ENCODE assay signal across 1 cellular context in genomic region chr13:108682714-108683113, GRCh38.
TF ChIP-seq lines count a peak whose summit lies in the region.

No MANE protein-coding gene starts in this region.

TF ChIP-seq in K562, 482 proteins besides CTCF, POLR2A, EP300 and RAD21 (continued from another document):
- TF ChIP-seq, protein P1, sequence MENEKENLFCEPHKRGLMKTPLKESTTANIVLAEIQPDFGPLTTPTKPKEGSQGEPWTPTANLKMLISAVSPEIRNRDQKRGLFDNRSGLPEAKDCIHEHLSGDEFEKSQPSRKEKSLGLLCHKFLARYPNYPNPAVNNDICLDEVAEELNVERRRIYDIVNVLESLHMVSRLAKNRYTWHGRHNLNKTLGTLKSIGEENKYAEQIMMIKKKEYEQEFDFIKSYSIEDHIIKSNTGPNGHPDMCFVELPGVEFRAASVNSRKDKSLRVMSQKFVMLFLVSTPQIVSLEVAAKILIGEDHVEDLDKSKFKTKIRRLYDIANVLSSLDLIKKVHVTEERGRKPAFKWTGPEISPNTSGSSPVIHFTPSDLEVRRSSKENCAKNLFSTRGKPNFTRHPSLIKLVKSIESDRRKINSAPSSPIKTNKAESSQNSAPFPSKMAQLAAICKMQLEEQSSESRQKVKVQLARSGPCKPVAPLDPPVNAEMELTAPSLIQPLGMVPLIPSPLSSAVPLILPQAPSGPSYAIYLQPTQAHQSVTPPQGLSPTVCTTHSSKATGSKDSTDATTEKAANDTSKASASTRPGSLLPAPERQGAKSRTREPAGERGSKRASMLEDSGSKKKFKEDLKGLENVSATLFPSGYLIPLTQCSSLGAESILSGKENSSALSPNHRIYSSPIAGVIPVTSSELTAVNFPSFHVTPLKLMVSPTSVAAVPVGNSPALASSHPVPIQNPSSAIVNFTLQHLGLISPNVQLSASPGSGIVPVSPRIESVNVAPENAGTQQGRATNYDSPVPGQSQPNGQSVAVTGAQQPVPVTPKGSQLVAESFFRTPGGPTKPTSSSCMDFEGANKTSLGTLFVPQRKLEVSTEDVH (IDR thresholded peaks at IDR 0.05; ENCODE audit: low read depth, partially characterized antibody), result no peak
- TF ChIP-seq ATF6 (CRISPR knock-in tag; IDR thresholded peaks at IDR 0.05) (no peak), DPF2 (IDR thresholded peaks at IDR 0.05) (peak; percentile 58), ZBTB7A (IDR thresholded peaks at IDR 0.05; ENCODE audit: borderline replicate concordance, control insufficient read depth, low read depth, low read length) (no peak), THRAP3 (IDR thresholded peaks at IDR 0.05; ENCODE audit: borderline replicate concordance) (no peak), ZNF263 (CRISPR knock-in tag; IDR thresholded peaks at IDR 0.05; ENCODE audit: borderline replicate concordance) (no peak), KHSRP (IDR thresholded peaks at IDR 0.05) (no peak), SETDB1 (IDR thresholded peaks at IDR 0.05; ENCODE audit: low read length) (no peak), KAT7 (CRISPR knock-in tag; IDR thresholded peaks at IDR 0.05; ENCODE audit: borderline replicate concordance) (no peak), RBM34 (IDR thresholded peaks at IDR 0.05; ENCODE audit: borderline replicate concordance, insufficient read depth, low read length) (no peak), HINFP (tag; conservative IDR thresholded peaks at IDR 0.05; ENCODE audit: low read depth) (0 out of 2 replicates have a peak, but pooled peaks have one; percentile 36), CSDE1 (IDR thresholded peaks at IDR 0.05) (no peak), XRCC5 (IDR thresholded peaks at IDR 0.05; ENCODE audit: low read depth, low read length) (no peak), KDM5B (IDR thresholded peaks at IDR 0.05; ENCODE audit: insufficient replicate concordance, low read depth, low read length) (no peak), CTCFL (IDR thresholded peaks at IDR 0.05; ENCODE audit: borderline replicate concordance, insufficient read depth, low read depth, low read length, poor library complexity, severe bottlenecking) (no peak), TCFL5 (CRISPR knock-in tag; conservative IDR thresholded peaks at IDR 0.05) (peak; percentile 93), TAF9B (IDR thresholded peaks at IDR 0.05; ENCODE audit: partially characterized antibody) (no peak), ZNF586 (CRISPR knock-in tag; conservative IDR thresholded peaks at IDR 0.05) (no peak; the same call in 1 of the 2 replicates), CBX8 (IDR thresholded peaks at IDR 0.05; ENCODE audit: borderline replicate concordance, extremely low read depth, low read depth, low read length, poor library complexity, severe bottlenecking) (no peak), FOSL1 (tag; conservative IDR thresholded peaks at IDR 0.05) (peak; percentile 53), ZNF23 (CRISPR knock-in tag; IDR thresholded peaks at IDR 0.05) (peak; percentile 86), STAT5A (IDR thresholded peaks at IDR 0.05; ENCODE audit: borderline replicate concordance, low read length) (no peak), PRMT5 (CRISPR knock-in tag; IDR thresholded peaks at IDR 0.05) (no peak), TBL1XR1 (IDR thresholded peaks at IDR 0.05; ENCODE audit: low read length in 2 of 2) (no peak), TARDBP (IDR thresholded peaks at IDR 0.05) (no peak), BHLHE40 (IDR thresholded peaks at IDR 0.05; ENCODE audit: low read length) (no peak), GTF2A2 (tag; IDR thresholded peaks at IDR 0.05) (peak; percentile 80), SUPT5H (IDR thresholded peaks at IDR 0.05) (no peak), DNMT1 (IDR thresholded peaks at IDR 0.05) (no peak), KDM1A (IDR thresholded peaks at IDR 0.05) (no peak), HMG20B (CRISPR knock-in tag; IDR thresholded peaks at IDR 0.05) (no peak), XRCC3 (IDR thresholded peaks at IDR 0.05) (no peak), ZNF124 (CRISPR knock-in tag; IDR thresholded peaks at IDR 0.05) (no peak), MAFK (IDR thresholded peaks at IDR 0.05; ENCODE audit: low read length) (no peak), ZNF655 (CRISPR knock-in tag; IDR thresholded peaks at IDR 0.05) (no peak), ZNF644 (tag; IDR thresholded peaks at IDR 0.05; ENCODE audit: low read depth) (peak; percentile 96), RNF2 (IDR thresholded peaks at IDR 0.05) (no peak)
- TF ChIP-seq, protein P2, sequence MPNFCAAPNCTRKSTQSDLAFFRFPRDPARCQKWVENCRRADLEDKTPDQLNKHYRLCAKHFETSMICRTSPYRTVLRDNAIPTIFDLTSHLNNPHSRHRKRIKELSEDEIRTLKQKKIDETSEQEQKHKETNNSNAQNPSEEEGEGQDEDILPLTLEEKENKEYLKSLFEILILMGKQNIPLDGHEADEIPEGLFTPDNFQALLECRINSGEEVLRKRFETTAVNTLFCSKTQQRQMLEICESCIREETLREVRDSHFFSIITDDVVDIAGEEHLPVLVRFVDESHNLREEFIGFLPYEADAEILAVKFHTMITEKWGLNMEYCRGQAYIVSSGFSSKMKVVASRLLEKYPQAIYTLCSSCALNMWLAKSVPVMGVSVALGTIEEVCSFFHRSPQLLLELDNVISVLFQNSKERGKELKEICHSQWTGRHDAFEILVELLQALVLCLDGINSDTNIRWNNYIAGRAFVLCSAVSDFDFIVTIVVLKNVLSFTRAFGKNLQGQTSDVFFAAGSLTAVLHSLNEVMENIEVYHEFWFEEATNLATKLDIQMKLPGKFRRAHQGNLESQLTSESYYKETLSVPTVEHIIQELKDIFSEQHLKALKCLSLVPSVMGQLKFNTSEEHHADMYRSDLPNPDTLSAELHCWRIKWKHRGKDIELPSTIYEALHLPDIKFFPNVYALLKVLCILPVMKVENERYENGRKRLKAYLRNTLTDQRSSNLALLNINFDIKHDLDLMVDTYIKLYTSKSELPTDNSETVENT (CRISPR knock-in tag; IDR thresholded peaks at IDR 0.05), result no peak
- TF ChIP-seq, protein P3, sequence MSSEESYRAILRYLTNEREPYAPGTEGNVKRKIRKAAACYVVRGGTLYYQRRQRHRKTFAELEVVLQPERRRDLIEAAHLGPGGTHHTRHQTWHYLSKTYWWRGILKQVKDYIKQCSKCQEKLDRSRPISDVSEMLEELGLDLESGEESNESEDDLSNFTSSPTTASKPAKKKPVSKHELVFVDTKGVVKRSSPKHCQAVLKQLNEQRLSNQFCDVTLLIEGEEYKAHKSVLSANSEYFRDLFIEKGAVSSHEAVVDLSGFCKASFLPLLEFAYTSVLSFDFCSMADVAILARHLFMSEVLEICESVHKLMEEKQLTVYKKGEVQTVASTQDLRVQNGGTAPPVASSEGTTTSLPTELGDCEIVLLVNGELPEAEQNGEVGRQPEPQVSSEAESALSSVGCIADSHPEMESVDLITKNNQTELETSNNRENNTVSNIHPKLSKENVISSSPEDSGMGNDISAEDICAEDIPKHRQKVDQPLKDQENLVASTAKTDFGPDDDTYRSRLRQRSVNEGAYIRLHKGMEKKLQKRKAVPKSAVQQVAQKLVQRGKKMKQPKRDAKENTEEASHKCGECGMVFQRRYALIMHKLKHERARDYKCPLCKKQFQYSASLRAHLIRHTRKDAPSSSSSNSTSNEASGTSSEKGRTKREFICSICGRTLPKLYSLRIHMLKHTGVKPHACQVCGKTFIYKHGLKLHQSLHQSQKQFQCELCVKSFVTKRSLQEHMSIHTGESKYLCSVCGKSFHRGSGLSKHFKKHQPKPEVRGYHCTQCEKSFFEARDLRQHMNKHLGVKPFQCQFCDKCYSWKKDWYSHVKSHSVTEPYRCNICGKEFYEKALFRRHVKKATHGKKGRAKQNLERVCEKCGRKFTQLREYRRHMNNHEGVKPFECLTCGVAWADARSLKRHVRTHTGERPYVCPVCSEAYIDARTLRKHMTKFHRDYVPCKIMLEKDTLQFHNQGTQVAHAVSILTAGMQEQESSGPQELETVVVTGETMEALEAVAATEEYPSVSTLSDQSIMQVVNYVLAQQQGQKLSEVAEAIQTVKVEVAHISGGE (CRISPR knock-in tag; IDR thresholded peaks at IDR 0.05), result 0 out of 6 replicates have a peak, but pooled peaks of 1 of the 3 experiments have one; percentile 35
- TF ChIP-seq, protein P4, sequence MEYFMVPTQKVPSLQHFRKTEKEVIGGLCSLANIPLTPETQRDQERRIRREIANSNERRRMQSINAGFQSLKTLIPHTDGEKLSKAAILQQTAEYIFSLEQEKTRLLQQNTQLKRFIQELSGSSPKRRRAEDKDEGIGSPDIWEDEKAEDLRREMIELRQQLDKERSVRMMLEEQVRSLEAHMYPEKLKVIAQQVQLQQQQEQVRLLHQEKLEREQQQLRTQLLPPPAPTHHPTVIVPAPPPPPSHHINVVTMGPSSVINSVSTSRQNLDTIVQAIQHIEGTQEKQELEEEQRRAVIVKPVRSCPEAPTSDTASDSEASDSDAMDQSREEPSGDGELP (CRISPR knock-in tag; IDR thresholded peaks at IDR 0.05; ENCODE audit: borderline replicate concordance), result no peak
- TF ChIP-seq, protein P5, sequence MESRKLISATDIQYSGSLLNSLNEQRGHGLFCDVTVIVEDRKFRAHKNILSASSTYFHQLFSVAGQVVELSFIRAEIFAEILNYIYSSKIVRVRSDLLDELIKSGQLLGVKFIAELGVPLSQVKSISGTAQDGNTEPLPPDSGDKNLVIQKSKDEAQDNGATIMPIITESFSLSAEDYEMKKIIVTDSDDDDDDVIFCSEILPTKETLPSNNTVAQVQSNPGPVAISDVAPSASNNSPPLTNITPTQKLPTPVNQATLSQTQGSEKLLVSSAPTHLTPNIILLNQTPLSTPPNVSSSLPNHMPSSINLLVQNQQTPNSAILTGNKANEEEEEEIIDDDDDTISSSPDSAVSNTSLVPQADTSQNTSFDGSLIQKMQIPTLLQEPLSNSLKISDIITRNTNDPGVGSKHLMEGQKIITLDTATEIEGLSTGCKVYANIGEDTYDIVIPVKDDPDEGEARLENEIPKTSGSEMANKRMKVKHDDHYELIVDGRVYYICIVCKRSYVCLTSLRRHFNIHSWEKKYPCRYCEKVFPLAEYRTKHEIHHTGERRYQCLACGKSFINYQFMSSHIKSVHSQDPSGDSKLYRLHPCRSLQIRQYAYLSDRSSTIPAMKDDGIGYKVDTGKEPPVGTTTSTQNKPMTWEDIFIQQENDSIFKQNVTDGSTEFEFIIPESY (CRISPR knock-in tag; IDR thresholded peaks at IDR 0.05), result no peak
- TF ChIP-seq, protein P6, sequence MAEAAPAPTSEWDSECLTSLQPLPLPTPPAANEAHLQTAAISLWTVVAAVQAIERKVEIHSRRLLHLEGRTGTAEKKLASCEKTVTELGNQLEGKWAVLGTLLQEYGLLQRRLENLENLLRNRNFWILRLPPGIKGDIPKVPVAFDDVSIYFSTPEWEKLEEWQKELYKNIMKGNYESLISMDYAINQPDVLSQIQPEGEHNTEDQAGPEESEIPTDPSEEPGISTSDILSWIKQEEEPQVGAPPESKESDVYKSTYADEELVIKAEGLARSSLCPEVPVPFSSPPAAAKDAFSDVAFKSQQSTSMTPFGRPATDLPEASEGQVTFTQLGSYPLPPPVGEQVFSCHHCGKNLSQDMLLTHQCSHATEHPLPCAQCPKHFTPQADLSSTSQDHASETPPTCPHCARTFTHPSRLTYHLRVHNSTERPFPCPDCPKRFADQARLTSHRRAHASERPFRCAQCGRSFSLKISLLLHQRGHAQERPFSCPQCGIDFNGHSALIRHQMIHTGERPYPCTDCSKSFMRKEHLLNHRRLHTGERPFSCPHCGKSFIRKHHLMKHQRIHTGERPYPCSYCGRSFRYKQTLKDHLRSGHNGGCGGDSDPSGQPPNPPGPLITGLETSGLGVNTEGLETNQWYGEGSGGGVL (CRISPR knock-in tag; IDR thresholded peaks at IDR 0.05), result peak; percentile 55; the same call in 1 of the 2 replicates
TF ChIP-seq in K562: peak in this region for 106.
